10 cellular contexts compared by ENCODE assay signal in genomic region chr3:140276698-140277097, GRCh38.
DNase-seq lines count a peak whose midpoint lies in the region; ATAC-seq and TF ChIP-seq lines count a peak whose summit lies in the region.
"Had no signal": no experiment of that assay in that cellular context is flagged by ENCODE, and none has a peak within 500 bp of the region (broad histone marks: within the 10 kb centered on the region; RNA-seq: fewer than 3 reads in every experiment).

No MANE protein-coding gene starts in this region.

- no peaks in the 10 kb centered on the region for H3K36me3 ChIP-seq in brain microvascular endothelial cell (replicated peaks)
- no peaks in the 10 kb centered on the region for H3K36me3 ChIP-seq in neural progenitor cell

- no peaks in the 10 kb centered on the region for H3K9me3 ChIP-seq in neural progenitor cell (ENCODE audit: low read depth)

- peaks cover 33% of the 10 kb centered on the region for H3K4me1 Mint-ChIP-seq in neural progenitor cell
- H3K4me1 Mint-ChIP-seq: activated naive CD4-positive, alpha-beta T cell treated with anti-CD3 and anti-CD28 coated beads, Interleukin-2, amount 50 U/mL, for 24 hours; memory B cell had no signal

- no peaks in the 10 kb centered on the region for H3F3A ChIP-seq in neural progenitor cell (ENCODE audit: low read depth)

- H3K4me3 Mint-ChIP-seq in neural progenitor cell = no peak overlapping the region
- H3K4me3 Mint-ChIP-seq: activated naive CD4-positive, alpha-beta T cell treated with anti-CD3 and anti-CD28 coated beads, Interleukin-2, amount 50 U/mL, for 24 hours; memory B cell had no signal

- H3K79me2 ChIP-seq in neural progenitor cell (ENCODE audit: low read depth) = no peaks in the 10 kb centered on the region

- TF ChIP-seq CTCF in brain microvascular endothelial cell (IDR thresholded peaks at IDR 0.05; ENCODE audit: low read depth, low read length, missing control alignments) = peak; percentile 60
- TF ChIP-seq CTCF in neural progenitor cell (IDR thresholded peaks at IDR 0.05) = peak; percentile 56

- peak overlapping the region; percentile 22 for H3K27ac Mint-ChIP-seq in neural progenitor cell
- H3K27ac Mint-ChIP-seq: activated naive CD4-positive, alpha-beta T cell treated with anti-CD3 and anti-CD28 coated beads, Interleukin-2, amount 50 U/mL, for 24 hours; memory B cell had no signal

- no peaks in the 10 kb centered on the region for H3K27me3 ChIP-seq in brain microvascular endothelial cell (replicated peaks)
- H3K27me3 ChIP-seq in neural progenitor cell = no peaks in the 10 kb centered on the region

- no peaks in the 10 kb centered on the region for H3K27me3 Mint-ChIP-seq in neural progenitor cell (ENCODE audit: insufficient read depth, low read depth)

- no peaks in the 10 kb centered on the region for H4K20me1 ChIP-seq in neural progenitor cell (ENCODE audit: low read depth)

- H3K36me3 Mint-ChIP-seq in neural progenitor cell = no peaks in the 10 kb centered on the region
- H3K36me3 Mint-ChIP-seq: activated naive CD4-positive, alpha-beta T cell treated with anti-CD3 and anti-CD28 coated beads, Interleukin-2, amount 50 U/mL, for 24 hours; memory B cell had no signal

- H3K4me1 ChIP-seq in neural progenitor cell = peaks cover 21% of the 10 kb centered on the region

- no peaks in the 10 kb centered on the region for H3K9me3 Mint-ChIP-seq in neural progenitor cell
- H3K9me3 Mint-ChIP-seq: activated naive CD4-positive, alpha-beta T cell treated with anti-CD3 and anti-CD28 coated beads, Interleukin-2, amount 50 U/mL, for 24 hours; memory B cell had no signal

- DNase-seq in GM03348 (ENCODE audit: low spot score) = peak; percentile 13
- peak; percentile 19 for DNase-seq in MV-4-11 (lab: John Stamatoyannopoulos, UW)
- peak; percentile 19 for DNase-seq in brain microvascular endothelial cell
- DNase-seq in neural progenitor cell (ENCODE audit: low spot score) = peak; percentile 60
- DNase-seq in NK-92 treated with Interleukin-12 subunit alpha and Interleukin-12 subunit beta, amount 100 ng/mL, for 24 hours (lab: John Stamatoyannopoulos, UW) = no peak
- DNase-seq in nucleus accumbens (lab: John Stamatoyannopoulos, UW) = no peak

- no peak overlapping the region for H3K9ac ChIP-seq in neural progenitor cell

- H3K4me2 ChIP-seq in neural progenitor cell = no peak overlapping the region

- H3K27ac ChIP-seq in brain microvascular endothelial cell (no peak overlapping the region), neural progenitor cell (no peak overlapping the region)

- H2AFZ ChIP-seq in neural progenitor cell (replicated peaks) = no peak overlapping the region

- in situ Hi-C loops in brain microvascular endothelial cell (cut with HindIII; ENCODE audit: low pct_ligation_motif_present, low sequenced_read_pairs) = no loop called here

- H3K4me3 ChIP-seq in brain microvascular endothelial cell (ENCODE audit: low read depth, low read length) (no peak overlapping the region), neural progenitor cell (no peak overlapping the region)

- no peak for ATAC-seq in activated CD4-positive, CD25-positive, alpha-beta regulatory T cell treated with anti-CD3 and anti-CD28 coated beads, Interleukin-2, amount 50 U/mL, for 24 hours
- no peak for ATAC-seq in GM19035 (IDR thresholded peaks at IDR 0.05; ENCODE audit: unreplicated experiment)

Comparison
In these comparisons a context has a peak if more than half of its experiments do, and no peak if none do; other contexts are left out.
1. DNase-seq: peak in GM03348 (single experiment), MV-4-11 (single experiment), brain microvascular endothelial cell (single experiment) and neural progenitor cell (single experiment); none in NK-92 treated with Interleukin-12 subunit alpha and Interleukin-12 subunit beta, amount 100 ng/mL, for 24 hours (single experiment) and nucleus accumbens (0 of 56).